11 cellular contexts compared by ENCODE assay signal in the genomic region with DNA sequence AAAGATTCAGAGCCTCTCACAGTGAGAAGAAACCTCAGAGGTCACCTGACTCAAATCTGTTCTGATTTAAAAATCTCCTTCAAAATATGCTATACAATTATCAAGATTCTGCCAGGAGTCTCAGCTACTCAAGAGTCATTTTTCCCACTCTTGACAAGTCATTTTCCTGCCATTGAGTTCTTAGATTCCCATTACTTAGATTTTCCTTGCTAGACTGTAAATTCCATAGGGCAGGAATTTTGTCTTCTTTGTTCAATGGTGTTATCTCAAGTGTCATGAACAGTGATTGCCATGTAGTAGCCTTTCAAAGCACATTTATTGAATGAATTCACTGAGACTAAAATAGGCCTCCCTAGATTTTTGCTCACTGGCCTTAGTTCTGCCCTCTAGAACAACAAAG.
"Had no signal": no experiment of that assay in that cellular context is flagged by ENCODE, and none has a peak within 500 bp of the region (broad histone marks: within the 10 kb centered on the region; RNA-seq: fewer than 3 reads in every experiment).

No MANE protein-coding gene starts in this region.

- FAIRE-seq: H1, H54 had no signal

- H3K4me3 Mint-ChIP-seq: GM23338, HFFc6 had no signal

- H3K9ac ChIP-seq: GM23248 had no signal

- H3K36me3 ChIP-seq: HAP-1 had no signal

- H3K27ac ChIP-seq: GM23248 had no signal

- H2AFZ ChIP-seq: GM23248 had no signal

- H3K27ac Mint-ChIP-seq: GM23338, HFFc6 had no signal

- DNase-seq: GM23248, GOT3, H7, H9, HCEC 1CT, HFFc6 had no signal

- H3K4me1 ChIP-seq: HAP-1 had no signal

- H3K9me3 Mint-ChIP-seq: GM23338, HFFc6 had no signal

- H3K4me3 ChIP-seq: GM23248, HAP-1 had no signal

- H3K9me3 ChIP-seq: HAP-1 had no signal

- ATAC-seq: GM23338, HCT116 had no signal
